In the genomic region with DNA sequence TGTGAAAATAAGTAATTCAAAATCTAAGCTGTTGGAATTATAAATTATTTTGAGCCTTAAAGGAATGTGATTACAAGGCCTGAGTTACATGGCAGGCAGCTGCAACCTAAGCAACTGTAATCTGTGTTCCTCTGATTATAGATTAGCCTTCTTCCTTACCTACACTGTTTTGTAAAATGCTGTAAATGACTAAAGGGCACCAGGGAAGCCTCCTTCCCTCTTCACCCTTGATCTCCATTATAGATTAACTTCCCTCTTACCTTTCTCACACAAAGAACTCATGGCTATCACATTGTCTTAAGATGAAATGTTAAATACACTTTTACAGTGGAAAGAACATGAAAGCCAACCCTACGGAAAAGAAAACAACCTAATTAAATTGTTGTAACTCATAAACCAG, we compare ENCODE assay signal across 17 cellular contexts.
DNase-seq lines count a peak whose midpoint lies in the region; ATAC-seq and TF ChIP-seq lines count a peak whose summit lies in the region.
"Had no signal": no experiment of that assay in that cellular context is flagged by ENCODE, and none has a peak within 500 bp of the region (broad histone marks: within the 10 kb centered on the region; RNA-seq: fewer than 3 reads in every experiment).

No MANE protein-coding gene starts in this region.

- H3K27me3 ChIP-seq in hepatocyte = no peaks in the 10 kb centered on the region
- H3K27me3 ChIP-seq in thyroid gland = no peaks in the 10 kb centered on the region
- H3K27me3 ChIP-seq: BLaER1 had no signal

- no peak overlapping the region for H3K4me3 ChIP-seq in hepatocyte
- no peak overlapping the region for H3K4me3 ChIP-seq in thyroid gland (replicated peaks in 1 of 3)
- H3K4me3 ChIP-seq: BLaER1 had no signal

- no peak for TF ChIP-seq POLR2A in thyroid gland (IDR thresholded peaks at IDR 0.05)

- ATAC-seq in HG02623 (IDR thresholded peaks at IDR 0.05; ENCODE audit: unreplicated experiment) = no peak

- peak overlapping the region; percentile 49 for H2AFZ ChIP-seq in hepatocyte

- DNase-seq in NCI-H2227 treated with DMSO at 0.1 percent for 48 hours (lab: John Stamatoyannopoulos, UW) (peak; percentile 19), NCI-H2227 (lab: John Stamatoyannopoulos, UW; ENCODE audit: unreplicated experiment) (no peak), hepatocyte (ENCODE audit: low spot score) (no peak), activated T-cell treated with anti-CD3 and anti-CD28 coated beads for 4 hours (no peak), thyroid gland (no peak)
- DNase-seq: CD4-positive, alpha-beta memory T cell; COR-L47; DMS 273 treated with DMSO at 0.1 percent for 48 hours; DMS53; DND-41; EL; H9 had no signal

- 41% methylated on average over 1 of the region's 1 CpG for WGBS in hepatocyte (ENCODE audit: low lambda C conversion rate, missing lambda C conversion rate)
- WGBS in thyroid gland, 2 donors = 93 to 100% methylated on average over 1 of the region's 1 CpG

- no peak overlapping the region for H3K4me2 ChIP-seq in hepatocyte
- H3K4me2 ChIP-seq: BLaER1 had no signal

- no peaks in the 10 kb centered on the region for H3K4me1 ChIP-seq in hepatocyte (ENCODE audit: insufficient read depth)
- no peaks in the 10 kb centered on the region for H3K4me1 ChIP-seq in thyroid gland

- H3K9me3 ChIP-seq in hepatocyte (ENCODE audit: low read depth) = no peaks in the 10 kb centered on the region
- no peaks in the 10 kb centered on the region for H3K9me3 ChIP-seq in thyroid gland
- H3K9me3 ChIP-seq: BLaER1 had no signal

- H3K27me3 Mint-ChIP-seq in nephron (ENCODE audit: low read depth) = no peaks in the 10 kb centered on the region

- H3K4me1 Mint-ChIP-seq in nephron = peaks cover 5% of the 10 kb centered on the region
- H3K4me1 Mint-ChIP-seq: CD14-positive monocyte; CD4-positive, alpha-beta memory T cell had no signal

- H3K9me3 Mint-ChIP-seq in nephron = no peaks in the 10 kb centered on the region
- H3K9me3 Mint-ChIP-seq: H9 had no signal

- no peaks in the 10 kb centered on the region for H3K36me3 Mint-ChIP-seq in nephron (ENCODE audit: low read depth)
- H3K36me3 Mint-ChIP-seq: CD14-positive monocyte; CD4-positive, alpha-beta memory T cell had no signal

- no peaks in the 10 kb centered on the region for H3K36me3 ChIP-seq in hepatocyte (replicated peaks; ENCODE audit: insufficient read depth, low read depth)
- no peaks in the 10 kb centered on the region for H3K36me3 ChIP-seq in thyroid gland
- H3K36me3 ChIP-seq: BLaER1 had no signal

- no peaks in the 10 kb centered on the region for H3K79me2 ChIP-seq in hepatocyte

- H4K20me1 ChIP-seq in hepatocyte (ENCODE audit: insufficient read depth, poor library complexity, severe bottlenecking) = no peaks in the 10 kb centered on the region
- H4K20me1 ChIP-seq: BLaER1 had no signal

- TF ChIP-seq CTCF in hepatocyte (IDR thresholded peaks at IDR 0.05; ENCODE audit: poor library complexity) (no peak), nephron (IDR thresholded peaks at IDR 0.05; ENCODE audit: unreplicated experiment in 3 of 3) (no peak), thyroid gland (IDR thresholded peaks at IDR 0.05) (no peak)

- no peaks in the 10 kb centered on the region for H3K9me2 ChIP-seq in hepatocyte (replicated peaks; ENCODE audit: insufficient read depth)

- H3K27ac ChIP-seq in hepatocyte = peak overlapping the region; percentile 35
- no peak overlapping the region for H3K27ac ChIP-seq in thyroid gland
- H3K27ac ChIP-seq: 22Rv1, BLaER1 had no signal

- peak overlapping the region in 2 of 3 experiments; percentile 63 to 68 for H3K27ac Mint-ChIP-seq in nephron
- H3K27ac Mint-ChIP-seq: CD14-positive monocyte; CD4-positive, alpha-beta memory T cell; H9 had no signal

- intact Hi-C loops in thyroid gland (cut with DNase I) = no loop called here

- no peak overlapping the region for H3K4me3 Mint-ChIP-seq in nephron
- H3K4me3 Mint-ChIP-seq: CD14-positive monocyte; CD4-positive, alpha-beta memory T cell; H9 had no signal
